1 cellular context compared by ENCODE assay signal in the genomic region with DNA sequence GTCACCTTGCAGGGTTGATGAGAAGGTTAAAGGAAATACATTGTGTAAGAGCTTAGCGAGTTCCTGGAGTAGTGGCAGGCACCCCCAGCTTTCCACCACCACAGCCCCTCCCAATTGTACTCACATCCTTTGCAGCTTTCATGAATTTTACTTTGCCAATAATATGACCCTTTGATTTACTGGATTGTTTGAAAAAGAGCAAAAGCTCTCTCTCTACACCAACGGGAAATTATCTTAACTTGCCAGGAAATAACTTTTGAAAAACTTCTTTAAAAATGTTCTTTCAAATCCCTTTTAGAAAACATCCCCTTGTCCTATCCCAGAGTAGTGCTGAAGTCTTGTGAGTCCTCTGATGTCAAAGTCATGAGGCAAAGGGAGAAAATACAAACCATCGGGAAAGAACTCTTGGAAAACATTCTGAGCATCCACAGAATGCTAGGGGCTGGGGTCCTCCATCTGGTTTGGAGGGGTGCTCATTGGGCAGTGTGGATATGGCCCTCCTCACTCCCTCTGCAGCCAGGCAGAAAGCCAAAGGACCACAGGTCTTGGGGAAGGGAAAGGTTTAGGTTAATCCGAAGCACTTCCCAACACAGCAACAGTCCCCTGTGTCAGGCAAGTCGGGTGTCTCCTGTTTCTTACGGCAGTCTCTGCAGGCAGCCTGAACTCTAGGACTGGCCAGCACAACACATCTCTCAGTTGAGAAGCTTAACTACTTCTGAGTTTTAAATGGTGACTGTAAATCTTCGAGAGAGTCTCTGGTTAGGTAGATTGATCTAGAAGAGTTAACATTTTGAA.
TF ChIP-seq lines count a peak whose summit lies in the region.

No MANE protein-coding gene starts in this region.

TF ChIP-seq in GM23338, 12 proteins besides CTCF, POLR2A, EP300 and RAD21 (continued from another document):
- TF ChIP-seq, protein P1, sequence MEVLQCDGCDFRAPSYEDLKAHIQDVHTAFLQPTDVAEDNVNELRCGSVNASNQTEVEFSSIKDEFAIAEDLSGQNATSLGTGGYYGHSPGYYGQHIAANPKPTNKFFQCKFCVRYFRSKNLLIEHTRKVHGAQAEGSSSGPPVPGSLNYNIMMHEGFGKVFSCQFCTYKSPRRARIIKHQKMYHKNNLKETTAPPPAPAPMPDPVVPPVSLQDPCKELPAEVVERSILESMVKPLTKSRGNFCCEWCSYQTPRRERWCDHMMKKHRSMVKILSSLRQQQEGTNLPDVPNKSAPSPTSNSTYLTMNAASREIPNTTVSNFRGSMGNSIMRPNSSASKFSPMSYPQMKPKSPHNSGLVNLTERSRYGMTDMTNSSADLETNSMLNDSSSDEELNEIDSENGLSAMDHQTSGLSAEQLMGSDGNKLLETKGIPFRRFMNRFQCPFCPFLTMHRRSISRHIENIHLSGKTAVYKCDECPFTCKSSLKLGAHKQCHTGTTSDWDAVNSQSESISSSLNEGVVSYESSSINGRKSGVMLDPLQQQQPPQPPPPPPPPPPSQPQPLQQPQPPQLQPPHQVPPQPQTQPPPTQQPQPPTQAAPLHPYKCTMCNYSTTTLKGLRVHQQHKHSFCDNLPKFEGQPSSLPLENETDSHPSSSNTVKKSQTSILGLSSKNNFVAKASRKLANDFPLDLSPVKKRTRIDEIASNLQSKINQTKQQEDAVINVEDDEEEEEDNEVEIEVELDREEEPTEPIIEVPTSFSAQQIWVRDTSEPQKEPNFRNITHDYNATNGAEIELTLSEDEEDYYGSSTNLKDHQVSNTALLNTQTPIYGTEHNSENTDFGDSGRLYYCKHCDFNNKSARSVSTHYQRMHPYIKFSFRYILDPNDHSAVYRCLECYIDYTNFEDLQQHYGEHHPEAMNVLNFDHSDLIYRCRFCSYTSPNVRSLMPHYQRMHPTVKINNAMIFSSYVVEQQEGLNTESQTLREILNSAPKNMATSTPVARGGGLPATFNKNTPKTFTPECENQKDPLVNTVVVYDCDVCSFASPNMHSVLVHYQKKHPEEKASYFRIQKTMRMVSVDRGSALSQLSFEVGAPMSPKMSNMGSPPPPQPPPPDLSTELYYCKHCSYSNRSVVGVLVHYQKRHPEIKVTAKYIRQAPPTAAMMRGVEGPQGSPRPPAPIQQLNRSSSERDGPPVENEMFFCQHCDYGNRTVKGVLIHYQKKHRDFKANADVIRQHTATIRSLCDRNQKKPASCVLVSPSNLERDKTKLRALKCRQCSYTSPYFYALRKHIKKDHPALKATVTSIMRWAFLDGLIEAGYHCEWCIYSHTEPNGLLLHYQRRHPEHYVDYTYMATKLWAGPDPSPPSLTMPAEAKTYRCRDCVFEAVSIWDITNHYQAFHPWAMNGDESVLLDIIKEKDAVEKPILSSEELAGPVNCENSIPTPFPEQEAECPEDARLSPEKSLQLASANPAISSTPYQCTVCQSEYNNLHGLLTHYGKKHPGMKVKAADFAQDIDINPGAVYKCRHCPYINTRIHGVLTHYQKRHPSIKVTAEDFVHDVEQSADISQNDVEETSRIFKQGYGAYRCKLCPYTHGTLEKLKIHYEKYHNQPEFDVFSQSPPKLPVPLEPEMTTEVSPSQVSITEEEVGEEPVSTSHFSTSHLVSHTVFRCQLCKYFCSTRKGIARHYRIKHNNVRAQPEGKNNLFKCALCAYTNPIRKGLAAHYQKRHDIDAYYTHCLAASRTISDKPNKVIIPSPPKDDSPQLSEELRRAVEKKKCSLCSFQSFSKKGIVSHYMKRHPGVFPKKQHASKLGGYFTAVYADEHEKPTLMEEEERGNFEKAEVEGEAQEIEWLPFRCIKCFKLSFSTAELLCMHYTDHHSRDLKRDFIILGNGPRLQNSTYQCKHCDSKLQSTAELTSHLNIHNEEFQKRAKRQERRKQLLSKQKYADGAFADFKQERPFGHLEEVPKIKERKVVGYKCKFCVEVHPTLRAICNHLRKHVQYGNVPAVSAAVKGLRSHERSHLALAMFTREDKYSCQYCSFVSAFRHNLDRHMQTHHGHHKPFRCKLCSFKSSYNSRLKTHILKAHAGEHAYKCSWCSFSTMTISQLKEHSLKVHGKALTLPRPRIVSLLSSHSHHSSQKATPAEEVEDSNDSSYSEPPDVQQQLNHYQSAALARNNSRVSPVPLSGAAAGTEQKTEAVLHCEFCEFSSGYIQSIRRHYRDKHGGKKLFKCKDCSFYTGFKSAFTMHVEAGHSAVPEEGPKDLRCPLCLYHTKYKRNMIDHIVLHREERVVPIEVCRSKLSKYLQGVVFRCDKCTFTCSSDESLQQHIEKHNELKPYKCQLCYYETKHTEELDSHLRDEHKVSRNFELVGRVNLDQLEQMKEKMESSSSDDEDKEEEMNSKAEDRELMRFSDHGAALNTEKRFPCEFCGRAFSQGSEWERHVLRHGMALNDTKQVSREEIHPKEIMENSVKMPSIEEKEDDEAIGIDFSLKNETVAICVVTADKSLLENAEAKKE (CRISPR knock-in tag; IDR thresholded peaks at IDR 0.05), result no peak
- TF ChIP-seq ZNF114 (CRISPR knock-in tag; IDR thresholded peaks at IDR 0.05) (no peak), JUNB (IDR thresholded peaks at IDR 0.05; ENCODE audit: unreplicated experiment) (no peak)
